ENCODE assay signal across 10 cellular contexts in the genomic region with DNA sequence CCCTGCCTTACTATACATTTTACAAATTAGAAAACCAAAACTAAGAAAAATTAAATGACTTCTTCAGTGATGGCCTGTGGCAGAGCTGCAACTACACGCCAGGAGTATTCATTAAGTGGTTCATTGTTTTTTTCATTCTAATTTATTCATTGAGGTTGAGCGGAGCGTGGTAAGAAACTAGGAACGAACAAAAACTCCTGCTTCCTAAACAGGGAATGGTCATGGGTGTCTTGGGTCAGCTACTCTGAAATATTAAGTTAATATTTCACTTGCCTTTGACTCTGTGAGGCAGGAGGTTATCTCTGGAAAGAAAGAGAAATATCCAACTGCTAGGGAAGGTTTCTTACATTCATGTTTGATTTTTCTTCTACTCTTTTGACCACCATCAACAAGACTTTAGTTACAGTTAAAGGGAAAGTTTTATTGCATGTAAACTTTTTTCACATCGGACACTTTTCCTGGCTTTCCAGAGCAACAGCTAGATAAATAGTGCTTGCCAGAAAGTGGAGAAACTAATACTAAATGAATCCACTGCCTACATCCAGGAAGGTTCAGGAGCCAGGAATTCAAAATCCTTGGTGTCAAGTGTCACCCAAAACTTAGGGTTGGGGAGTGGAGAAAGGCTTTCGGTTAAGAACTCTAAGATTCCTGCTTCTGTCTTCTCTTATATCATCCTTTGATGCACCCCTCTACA. TPM values are rescaled to one million over a fixed set of nuclear protein-coding genes. Genes with fewer than 3 reads are reported as not detected.
A peak's percentile ranks its signal among the peaks of the same experiment; 100 is the strongest.
DNase-seq lines count a peak whose midpoint lies in the region; ATAC-seq and TF ChIP-seq lines count a peak whose summit lies in the region.
"Had no signal": no experiment of that assay in that cellular context is flagged by ENCODE, and none has a peak within 500 bp of the region (broad histone marks: within the 10 kb centered on the region; RNA-seq: fewer than 3 reads in every experiment).

No MANE protein-coding gene starts in this region.

- H3K4me3 Mint-ChIP-seq in HFFc6: peak overlapping the region; percentile 98
- H3K4me3 Mint-ChIP-seq: activated naive CD8-positive, alpha-beta T cell treated with anti-CD3 and anti-CD28 coated beads for 36 hours had no signal

- no peaks in the 10 kb centered on the region for H3K36me3 ChIP-seq in body of pancreas (replicated peaks in 1 of 2; ENCODE audit: insufficient read depth in 1 of 2, low read depth in 2 of 2)
- peaks cover 21% of the 10 kb centered on the region for H3K36me3 ChIP-seq in mesodermal cell (ENCODE audit: control insufficient read depth, insufficient read depth, low read length)
- no peaks in the 10 kb centered on the region for H3K36me3 ChIP-seq in testis (ENCODE audit: low read depth, missing control alignments)

- H3K36me3 Mint-ChIP-seq in HFFc6 (ENCODE audit: low read depth): peaks cover 10% of the 10 kb centered on the region; the same call in 1 of the 2 replicates
- H3K36me3 Mint-ChIP-seq: activated naive CD8-positive, alpha-beta T cell treated with anti-CD3 and anti-CD28 coated beads for 36 hours had no signal

- peak overlapping the region; percentile 97 for H3K27ac Mint-ChIP-seq in HFFc6
- H3K27ac Mint-ChIP-seq: activated naive CD8-positive, alpha-beta T cell treated with anti-CD3 and anti-CD28 coated beads for 36 hours had no signal

- no peak for TF ChIP-seq CTCF in HFFc6 (IDR thresholded peaks at IDR 0.05)
- no peak for TF ChIP-seq CTCF in body of pancreas (IDR thresholded peaks at IDR 0.05)
- TF ChIP-seq CTCF in testis (IDR thresholded peaks at IDR 0.05): no peak

- no peaks in the 10 kb centered on the region for H3K27me3 ChIP-seq in body of pancreas
- H3K27me3 ChIP-seq in testis: no peaks in the 10 kb centered on the region

- peaks cover 48% of the 10 kb centered on the region for H3K4me1 Mint-ChIP-seq in HFFc6 (ENCODE audit: low read depth)

- 65 to 68% methylated on average over 6 of the region's 6 CpGs for WGBS in body of pancreas, 2 donors
- WGBS in mesodermal cell (ENCODE audit: insufficient coverage in 2 of 2), 2 experiments: 100% methylated on average over 1 of the region's 6 CpGs; no CpG with 5 or more reads in 1 of the 2 experiments
- WGBS in testis, 2 donors: 36 to 52% methylated on average over 6 of the region's 6 CpGs

- no peak for DNase-seq in HFFc6
- DNase-seq in body of pancreas: no peak
- DNase-seq in testis: no peak
- DNase-seq in T1000 (lab: John Stamatoyannopoulos, UW): no peak
- no peak for DNase-seq in cerebellar cortex (ENCODE audit: low spot score)
- DNase-seq: activated naive CD8-positive, alpha-beta T cell treated with anti-CD3 and anti-CD28 coated beads for 36 hours; Karpas-422 had no signal

- intact Hi-C loops in body of pancreas (cut with DNase I): no loop called here
- intact Hi-C loops in testis (cut with DNase I; ENCODE audit: low total_unique reads): no loop called here

- H3K27me3 Mint-ChIP-seq in HFFc6 (ENCODE audit: insufficient read depth): no peaks in the 10 kb centered on the region; the same call in 1 of the 2 replicates

- H3K9me3 Mint-ChIP-seq in HFFc6: no peaks in the 10 kb centered on the region
- H3K9me3 Mint-ChIP-seq: activated naive CD8-positive, alpha-beta T cell treated with anti-CD3 and anti-CD28 coated beads for 36 hours had no signal

- no peak for ATAC-seq in body of pancreas
- ATAC-seq in HG03139 (IDR thresholded peaks at IDR 0.05; ENCODE audit: unreplicated experiment): no peak

- TF ChIP-seq POLR2A in body of pancreas (IDR thresholded peaks at IDR 0.05) (no peak), testis (IDR thresholded peaks at IDR 0.05) (no peak)

- H3K4me3 ChIP-seq in body of pancreas: no peak overlapping the region
- peak overlapping the region; percentile 56 for H3K4me3 ChIP-seq in mesodermal cell (ENCODE audit: extremely low read depth, insufficient read depth, low read length, poor library complexity, severe bottlenecking)
- H3K4me3 ChIP-seq in testis: no peak overlapping the region

- peaks cover 7% of the 10 kb centered on the region for H3K4me1 ChIP-seq in body of pancreas
- peaks cover 11% of the 10 kb centered on the region for H3K4me1 ChIP-seq in mesodermal cell (ENCODE audit: control insufficient read depth, insufficient read depth, low read length, poor library complexity, severe bottlenecking)
- no peaks in the 10 kb centered on the region for H3K4me1 ChIP-seq in testis

- H3K9me3 ChIP-seq in body of pancreas (no peaks in the 10 kb centered on the region), mesodermal cell (ENCODE audit: control insufficient read depth, low read length) (no peaks in the 10 kb centered on the region), testis (no peaks in the 10 kb centered on the region)

- H3K27ac ChIP-seq in body of pancreas (peak overlapping the region in 3 of 4 donors; percentile 53 to 83 (median 81)), mesodermal cell (ENCODE audit: low read depth, low read length, severe bottlenecking) (peak overlapping the region; percentile 89), testis (peak overlapping the region; percentile 79 to 93)

RNA-seq across cellular contexts. Expression of a gene that starts 0.9 kb away (rescaled TPM):
- 10 to 100 TPM; 26.0 to 31.4 (median 28.1) TPM for total RNA-seq in HFFc6 (2021; fragmentation: NEBNext Ultra II Directional; extraction: Animal tissue kit (Norgen Biotek cat#: 25700))
- total RNA-seq in body of pancreas (10 to 100 TPM in 1 of 2 donors, 1 to 10 TPM in 1; 6.6 to 11.4 TPM), testis (1 to 10 TPM; 3.9 to 4.0 TPM)
- polyA plus RNA-seq in mesodermal cell (2013, experiment 1 of 2): 49.7 TPM
- 41.9 TPM for polyA plus RNA-seq in mesodermal cell (2013, experiment 2 of 2)
- polyA plus RNA-seq in testis (ENCODE audit: insufficient read depth, low read depth, low replicate concordance): 11.7 TPM
- total RNA-seq: activated naive CD8-positive, alpha-beta T cell treated with anti-CD3 and anti-CD28 coated beads for 36 hours had no signal

RNA-seq across cellular contexts. Expression of a gene that starts 14.3 kb away (rescaled TPM):
- not detected for total RNA-seq in HFFc6 (2021; fragmentation: NEBNext Ultra II Directional; extraction: Animal tissue kit (Norgen Biotek cat#: 25700))
- not detected for total RNA-seq in body of pancreas
- polyA plus RNA-seq in mesodermal cell (2013, experiment 1 of 2): not detected
- polyA plus RNA-seq in mesodermal cell (2013, experiment 2 of 2): not detected
- total RNA-seq in testis: not detected
- polyA plus RNA-seq in testis (ENCODE audit: insufficient read depth, low read depth, low replicate concordance): not detected
- total RNA-seq: activated naive CD8-positive, alpha-beta T cell treated with anti-CD3 and anti-CD28 coated beads for 36 hours; frontal cortex had no signal

RNA-seq across cellular contexts. Expression of a gene that starts 30.1 kb away (rescaled TPM):
- 10 to 100 TPM; 38.2 to 80.3 (median 54.5) TPM for total RNA-seq in HFFc6 (2021; fragmentation: NEBNext Ultra II Directional; extraction: Animal tissue kit (Norgen Biotek cat#: 25700))
- total RNA-seq in body of pancreas: 10 to 100 TPM in 1 of 2 donors, 1 to 10 TPM in 1; 3.3 to 10.9 TPM
- 36.8 TPM for polyA plus RNA-seq in mesodermal cell (2013, experiment 1 of 2)
- polyA plus RNA-seq in mesodermal cell (2013, experiment 2 of 2): 31.2 TPM
- 1 to 10 TPM; 1.3 to 1.8 TPM for total RNA-seq in testis
- polyA plus RNA-seq in testis (ENCODE audit: insufficient read depth, low read depth, low replicate concordance): 4.6 TPM
- total RNA-seq: activated naive CD8-positive, alpha-beta T cell treated with anti-CD3 and anti-CD28 coated beads for 36 hours had no signal
